25 cellular contexts compared by ENCODE assay signal in genomic region chr6:163010145-163010544, GRCh38.
"Had no signal": no experiment of that assay in that cellular context is flagged by ENCODE, and none has a peak within 500 bp of the region (broad histone marks: within the 10 kb centered on the region; RNA-seq: fewer than 3 reads in every experiment).

No MANE protein-coding gene starts in this region.

- H3K9me3 Mint-ChIP-seq: activated CD4-positive, alpha-beta T cell treated with anti-CD3 and anti-CD28 coated beads, Interleukin-2, amount 10 ng/mL, durations not matched to agents 24 days and 14 days; endodermal cell had no signal

- H3K27ac Mint-ChIP-seq: activated CD4-positive, alpha-beta memory T cell treated with anti-CD3 and anti-CD28 coated beads for 36 hours; activated CD4-positive, alpha-beta T cell treated with anti-CD3 and anti-CD28 coated beads for 36 hours; activated CD4-positive, alpha-beta T cell treated with anti-CD3 and anti-CD28 coated beads, Interleukin-2, amount 10 ng/mL, durations not matched to agents 24 days and 14 days; activated CD8-positive, alpha-beta memory T cell treated with anti-CD3 and anti-CD28 coated beads, Interleukin-2, amount 10 ng/mL, durations not matched to agents 7 days and 5 days; activated CD8-positive, alpha-beta T cell treated with anti-CD3 and anti-CD28 coated beads, Interleukin-2, amount 10 ng/mL, durations not matched to agents 7 days and 5 days; activated naive CD4-positive, alpha-beta T cell treated with anti-CD3 and anti-CD28 coated beads, Interleukin-2, amount 10 ng/mL, durations not matched to agents 7 days and 5 days; activated naive CD4-positive, alpha-beta T cell treated with anti-CD3 and anti-CD28 coated beads, Interleukin-2, amount 50 U/mL, for 72 hours; activated naive CD8-positive, alpha-beta T cell treated with anti-CD3 and anti-CD28 coated beads, Interleukin-2, amount 10 ng/mL, durations not matched to agents 7 days and 5 days; dendritic cell treated with granulocyte-macrophage colony-stimulating factor and Interleukin-4, amounts not matched to agents 40 ng/mL and 50 ng/mL, for 4 days; endodermal cell; T-helper 17 cell had no signal

- DNase-seq: activated CD4-positive, alpha-beta memory T cell treated with anti-CD3 and anti-CD28 coated beads for 36 hours; activated CD4-positive, alpha-beta T cell treated with anti-CD3 and anti-CD28 coated beads for 36 hours; activated CD4-positive, alpha-beta T cell treated with anti-CD3 and anti-CD28 coated beads, Interleukin-2, amount 10 ng/mL, durations not matched to agents 24 days and 14 days; activated CD4-positive, CD25-positive, alpha-beta regulatory T cell; activated CD4-positive, CD25-positive, alpha-beta regulatory T cell treated with anti-CD3 and anti-CD28 coated beads, Interleukin-2, amount 50 U/mL, for 72 hours; activated CD8-positive, alpha-beta memory T cell treated with anti-CD3 and anti-CD28 coated beads, Interleukin-2, amount 10 ng/mL, durations not matched to agents 7 days and 5 days; activated CD8-positive, alpha-beta memory T cell treated with anti-CD3 and anti-CD28 coated beads, Interleukin-2, amount 50 U/mL, for 4 hours; activated CD8-positive, alpha-beta T cell treated with anti-CD3 and anti-CD28 coated beads, Interleukin-2, amount 10 ng/mL, durations not matched to agents 7 days and 5 days; activated gamma-delta T cell; activated naive CD4-positive, alpha-beta T cell; activated naive CD4-positive, alpha-beta T cell treated with anti-CD3 and anti-CD28 coated beads, Interleukin-2, amount 10 ng/mL, durations not matched to agents 7 days and 5 days; activated naive CD8-positive, alpha-beta T cell treated with anti-CD3 and anti-CD28 coated beads, Interleukin-2, amount 10 ng/mL, durations not matched to agents 7 days and 5 days; activated T-cell treated with anti-CD3 and anti-CD28 coated beads, Interleukin-2, amount 50 U/mL, for 1 hour; activated T-cell treated with anti-CD3 and anti-CD28 coated beads, Interleukin-2, amount 50 U/mL, for 48 hours; brain microvascular endothelial cell; dorsolateral prefrontal cortex; effector memory CD4-positive, alpha-beta T cell; endodermal cell; foreskin fibroblast; head of caudate nucleus; T-helper 17 cell had no signal

- H3K4me3 Mint-ChIP-seq: activated CD4-positive, alpha-beta memory T cell treated with anti-CD3 and anti-CD28 coated beads for 36 hours; activated CD4-positive, alpha-beta T cell treated with anti-CD3 and anti-CD28 coated beads for 36 hours; activated CD4-positive, alpha-beta T cell treated with anti-CD3 and anti-CD28 coated beads, Interleukin-2, amount 10 ng/mL, durations not matched to agents 24 days and 14 days; activated CD8-positive, alpha-beta memory T cell treated with anti-CD3 and anti-CD28 coated beads, Interleukin-2, amount 10 ng/mL, durations not matched to agents 7 days and 5 days; activated CD8-positive, alpha-beta T cell treated with anti-CD3 and anti-CD28 coated beads, Interleukin-2, amount 10 ng/mL, durations not matched to agents 7 days and 5 days; activated naive CD4-positive, alpha-beta T cell treated with anti-CD3 and anti-CD28 coated beads, Interleukin-2, amount 10 ng/mL, durations not matched to agents 7 days and 5 days; activated naive CD8-positive, alpha-beta T cell treated with anti-CD3 and anti-CD28 coated beads, Interleukin-2, amount 10 ng/mL, durations not matched to agents 7 days and 5 days; central memory CD8-positive, alpha-beta T cell; dendritic cell treated with granulocyte-macrophage colony-stimulating factor and Interleukin-4, amounts not matched to agents 40 ng/mL and 50 ng/mL, for 4 days; endodermal cell; T-helper 17 cell had no signal

- H3K36me3 ChIP-seq: brain microvascular endothelial cell had no signal

- H3K4me1 Mint-ChIP-seq: activated CD4-positive, alpha-beta T cell treated with anti-CD3 and anti-CD28 coated beads for 36 hours; activated CD4-positive, alpha-beta T cell treated with anti-CD3 and anti-CD28 coated beads, Interleukin-2, amount 10 ng/mL, durations not matched to agents 24 days and 14 days; activated CD8-positive, alpha-beta memory T cell treated with anti-CD3 and anti-CD28 coated beads, Interleukin-2, amount 10 ng/mL, durations not matched to agents 7 days and 5 days; activated naive CD4-positive, alpha-beta T cell treated with anti-CD3 and anti-CD28 coated beads, Interleukin-2, amount 10 ng/mL, durations not matched to agents 7 days and 5 days; activated naive CD8-positive, alpha-beta T cell treated with anti-CD3 and anti-CD28 coated beads, Interleukin-2, amount 10 ng/mL, durations not matched to agents 7 days and 5 days; central memory CD8-positive, alpha-beta T cell; T-helper 17 cell had no signal

- H3K4me3 ChIP-seq: coronary artery, dorsolateral prefrontal cortex had no signal

- H3K27me3 Mint-ChIP-seq: activated CD4-positive, alpha-beta memory T cell treated with anti-CD3 and anti-CD28 coated beads for 36 hours; activated CD4-positive, alpha-beta T cell treated with anti-CD3 and anti-CD28 coated beads for 36 hours; activated CD4-positive, alpha-beta T cell treated with anti-CD3 and anti-CD28 coated beads, Interleukin-2, amount 10 ng/mL, durations not matched to agents 24 days and 14 days; activated CD8-positive, alpha-beta memory T cell treated with anti-CD3 and anti-CD28 coated beads, Interleukin-2, amount 10 ng/mL, durations not matched to agents 7 days and 5 days; activated naive CD4-positive, alpha-beta T cell treated with anti-CD3 and anti-CD28 coated beads, Interleukin-2, amount 10 ng/mL, durations not matched to agents 7 days and 5 days; activated naive CD8-positive, alpha-beta T cell treated with anti-CD3 and anti-CD28 coated beads, Interleukin-2, amount 10 ng/mL, durations not matched to agents 7 days and 5 days; central memory CD8-positive, alpha-beta T cell; dendritic cell treated with granulocyte-macrophage colony-stimulating factor and Interleukin-4, amounts not matched to agents 40 ng/mL and 50 ng/mL, for 4 days; T-helper 17 cell had no signal

- H3K36me3 Mint-ChIP-seq: activated CD4-positive, alpha-beta memory T cell treated with anti-CD3 and anti-CD28 coated beads for 36 hours; activated CD8-positive, alpha-beta memory T cell treated with anti-CD3 and anti-CD28 coated beads, Interleukin-2, amount 10 ng/mL, durations not matched to agents 7 days and 5 days; activated naive CD4-positive, alpha-beta T cell treated with anti-CD3 and anti-CD28 coated beads, Interleukin-2, amount 10 ng/mL, durations not matched to agents 7 days and 5 days; activated naive CD8-positive, alpha-beta T cell treated with anti-CD3 and anti-CD28 coated beads, Interleukin-2, amount 10 ng/mL, durations not matched to agents 7 days and 5 days had no signal

- H3K27ac ChIP-seq: brain microvascular endothelial cell, coronary artery, dorsolateral prefrontal cortex had no signal

- H3K27me3 ChIP-seq: brain microvascular endothelial cell, dorsolateral prefrontal cortex had no signal
